13 cellular contexts compared by ENCODE assay signal in genomic region chr3:38168988-38169363, GRCh38. TPM values are rescaled to one million over a fixed set of nuclear protein-coding genes. Genes with fewer than 3 reads are reported as not detected.
A peak's percentile ranks its signal among the peaks of the same experiment; 100 is the strongest.
DNase-seq lines count a peak whose midpoint lies in the region; ATAC-seq and TF ChIP-seq lines count a peak whose summit lies in the region.
"Had no signal": no experiment of that assay in that cellular context is flagged by ENCODE, and none has a peak within 500 bp of the region (broad histone marks: within the 10 kb centered on the region; RNA-seq: fewer than 3 reads in every experiment).

No MANE protein-coding gene starts in this region.

- no peak for DNase-seq in CD14-positive monocyte (ENCODE audit: low spot score)
- DNase-seq in HFFc6 = peak; percentile 82
- no peak for DNase-seq in activated T-helper 2 cell treated with anti-CD3 and anti-CD28 coated beads, Interferon-gamma antibody, Interleukin-2, Interleukin-4, amounts not matched to agents 10 μg/mL and 5 μg/mL and 100 μg/mL, durations not matched to agents 14 hours and 24 hours and 36 hours (ENCODE audit: low spot score)
- no peak for DNase-seq in memory B cell (ENCODE audit: low spot score in 2 of 2)
- DNase-seq: activated CD4-positive, alpha-beta T cell treated with anti-CD3 and anti-CD28 coated beads, Interleukin-2, amount 10 ng/mL, durations not matched to agents 7 days and 5 days; effector CD8-positive, alpha-beta T cell; NCI-H1694; psoas muscle; substantia nigra had no signal

- H3K36me3 Mint-ChIP-seq in CD14-positive monocyte (peaks cover 21 to 24% of the 10 kb centered on the region in 2 donors), HFFc6 (ENCODE audit: low read depth) (peaks cover 21% of the 10 kb centered on the region), memory B cell (no peaks in the 10 kb centered on the region)
- H3K36me3 Mint-ChIP-seq in activated T-helper 2 cell treated with anti-CD3 and anti-CD28 coated beads, Interferon-gamma antibody, Interleukin-2, Interleukin-4, amounts not matched to agents 10 μg/mL and 5 μg/mL and 100 μg/mL, durations not matched to agents 14 hours and 24 hours and 36 hours (ENCODE audit: low read depth) = peaks cover 35% of the 10 kb centered on the region

- H3K27me3 Mint-ChIP-seq in CD14-positive monocyte (ENCODE audit: low read depth in 3 of 3) (no peaks in the 10 kb centered on the region), HFFc6 (ENCODE audit: insufficient read depth) (peaks cover 10% of the 10 kb centered on the region), memory B cell (no peaks in the 10 kb centered on the region)
- H3K27me3 Mint-ChIP-seq in activated T-helper 2 cell treated with anti-CD3 and anti-CD28 coated beads, Interferon-gamma antibody, Interleukin-2, Interleukin-4, amounts not matched to agents 10 μg/mL and 5 μg/mL and 100 μg/mL, durations not matched to agents 14 hours and 24 hours and 36 hours (ENCODE audit: low read depth) = no peaks in the 10 kb centered on the region
- H3K27me3 Mint-ChIP-seq: activated CD4-positive, alpha-beta T cell treated with anti-CD3 and anti-CD28 coated beads, Interleukin-2, amount 10 ng/mL, durations not matched to agents 7 days and 5 days had no signal

- peaks cover 60% of the 10 kb centered on the region for H3K4me1 Mint-ChIP-seq in CD14-positive monocyte
- peaks cover 83% of the 10 kb centered on the region for H3K4me1 Mint-ChIP-seq in HFFc6 (ENCODE audit: low read depth)
- peaks cover 72% of the 10 kb centered on the region for H3K4me1 Mint-ChIP-seq in activated T-helper 2 cell treated with anti-CD3 and anti-CD28 coated beads, Interferon-gamma antibody, Interleukin-2, Interleukin-4, amounts not matched to agents 10 μg/mL and 5 μg/mL and 100 μg/mL, durations not matched to agents 14 hours and 24 hours and 36 hours (ENCODE audit: low read depth)
- H3K4me1 Mint-ChIP-seq in memory B cell = peaks cover 49% of the 10 kb centered on the region

- peak overlapping the region in 6 of 7 donors; percentile 5 to 81 (median 64) for H3K27ac Mint-ChIP-seq in CD14-positive monocyte
- peak overlapping the region; percentile 100 for H3K27ac Mint-ChIP-seq in HFFc6
- peak overlapping the region; percentile 18 for H3K27ac Mint-ChIP-seq in activated T-helper 2 cell treated with anti-CD3 and anti-CD28 coated beads, Interferon-gamma antibody, Interleukin-2, Interleukin-4, amounts not matched to agents 10 μg/mL and 5 μg/mL and 100 μg/mL, durations not matched to agents 14 hours and 24 hours and 36 hours
- H3K27ac Mint-ChIP-seq in memory B cell = peak overlapping the region; percentile 50
- H3K27ac Mint-ChIP-seq: activated CD4-positive, alpha-beta T cell treated with anti-CD3 and anti-CD28 coated beads, Interleukin-2, amount 10 ng/mL, durations not matched to agents 7 days and 5 days had no signal

- ATAC-seq in memory B cell (ENCODE audit: low read depth) (no peak), GM21423 (IDR thresholded peaks at IDR 0.05; ENCODE audit: unreplicated experiment) (no peak), HG02798 (IDR thresholded peaks at IDR 0.05; ENCODE audit: poor library complexity, unreplicated experiment) (no peak), HG03175 (IDR thresholded peaks at IDR 0.05; ENCODE audit: unreplicated experiment) (no peak), GM19467 (IDR thresholded peaks at IDR 0.05; ENCODE audit: unreplicated experiment) (no peak)
- ATAC-seq: psoas muscle had no signal

- H3K9me3 Mint-ChIP-seq in CD14-positive monocyte = no peaks in the 10 kb centered on the region
- H3K9me3 Mint-ChIP-seq in HFFc6 = peaks cover 3% of the 10 kb centered on the region; the same call in 1 of the 2 replicates
- no peaks in the 10 kb centered on the region for H3K9me3 Mint-ChIP-seq in activated T-helper 2 cell treated with anti-CD3 and anti-CD28 coated beads, Interferon-gamma antibody, Interleukin-2, Interleukin-4, amounts not matched to agents 10 μg/mL and 5 μg/mL and 100 μg/mL, durations not matched to agents 14 hours and 24 hours and 36 hours
- H3K9me3 Mint-ChIP-seq in memory B cell = no peaks in the 10 kb centered on the region
- H3K9me3 Mint-ChIP-seq: activated CD4-positive, alpha-beta T cell treated with anti-CD3 and anti-CD28 coated beads, Interleukin-2, amount 10 ng/mL, durations not matched to agents 7 days and 5 days had no signal

- intact Hi-C loops in CD14-positive monocyte (cut with micrococcal nuclease) = no loop called here
- intact Hi-C loops in activated T-helper 2 cell treated with anti-CD3 and anti-CD28 coated beads, Interferon-gamma antibody, Interleukin-2, Interleukin-4, amounts not matched to agents 10 μg/mL and 5 μg/mL and 100 μg/mL, durations not matched to agents 14 hours and 24 hours and 36 hours (cut with micrococcal nuclease) = loop anchor here (5.0 to 10.0 kb wide), 2 partner anchors 88 to 264 kb away; no protein-coding TSS in a partner anchor

- TF ChIP-seq CTCF in CD14-positive monocyte (IDR thresholded peaks at IDR 0.05) (no peak), HFFc6 (IDR thresholded peaks at IDR 0.05) (no peak)

- H3K4me3 Mint-ChIP-seq in CD14-positive monocyte (no peak overlapping the region), HFFc6 (peak overlapping the region; percentile 95), memory B cell (no peak overlapping the region)
- no peak overlapping the region for H3K4me3 Mint-ChIP-seq in activated T-helper 2 cell treated with anti-CD3 and anti-CD28 coated beads, Interferon-gamma antibody, Interleukin-2, Interleukin-4, amounts not matched to agents 10 μg/mL and 5 μg/mL and 100 μg/mL, durations not matched to agents 14 hours and 24 hours and 36 hours (ENCODE audit: low read depth)
- H3K4me3 Mint-ChIP-seq: activated CD4-positive, alpha-beta T cell treated with anti-CD3 and anti-CD28 coated beads, Interleukin-2, amount 10 ng/mL, durations not matched to agents 7 days and 5 days had no signal

RNA-seq across cellular contexts. Expression of gene OXSR1, which starts 3.6 kb away (rescaled TPM):
- 10 to 100 TPM in 1 of 2 donors, 1 to 10 TPM in 1; 9.4 to 12.3 TPM for polyA plus RNA-seq in CD14-positive monocyte
- total RNA-seq in HFFc6 (2021; fragmentation: NEBNext Ultra II Directional; extraction: Animal tissue kit (Norgen Biotek cat#: 25700)) = 10 to 100 TPM; 48.5 to 54.3 (median 51.5) TPM
- total RNA-seq in activated T-helper 2 cell treated with anti-CD3 and anti-CD28 coated beads, Interferon-gamma antibody, Interleukin-2, Interleukin-4, amounts not matched to agents 10 μg/mL and 5 μg/mL and 100 μg/mL, durations not matched to agents 14 hours and 24 hours and 36 hours = 62.2 and 65.8 TPM in 2 replicates

RNA-seq across cellular contexts. Expression of gene MYD88, which starts 30.5 kb away (rescaled TPM):
- 100 to 1,000 TPM; 398 to 427 TPM for polyA plus RNA-seq in CD14-positive monocyte
- 10 to 100 TPM; 25.1 to 31.9 (median 28.4) TPM for total RNA-seq in HFFc6 (2021; fragmentation: NEBNext Ultra II Directional; extraction: Animal tissue kit (Norgen Biotek cat#: 25700))
- total RNA-seq in activated T-helper 2 cell treated with anti-CD3 and anti-CD28 coated beads, Interferon-gamma antibody, Interleukin-2, Interleukin-4, amounts not matched to agents 10 μg/mL and 5 μg/mL and 100 μg/mL, durations not matched to agents 14 hours and 24 hours and 36 hours = 36.5 and 46.5 TPM in 2 replicates

RNA-seq across cellular contexts. Expression of gene ACAA1, which starts 32.0 kb away (rescaled TPM):
- polyA plus RNA-seq in CD14-positive monocyte = 100 to 1,000 TPM; 123 to 133 TPM
- total RNA-seq in HFFc6 (2021; fragmentation: NEBNext Ultra II Directional; extraction: Animal tissue kit (Norgen Biotek cat#: 25700)) = 10 to 100 TPM; 45.1 to 60.9 (median 52.1) TPM
- 68.6 and 69.5 TPM in 2 replicates for total RNA-seq in activated T-helper 2 cell treated with anti-CD3 and anti-CD28 coated beads, Interferon-gamma antibody, Interleukin-2, Interleukin-4, amounts not matched to agents 10 μg/mL and 5 μg/mL and 100 μg/mL, durations not matched to agents 14 hours and 24 hours and 36 hours

Comparison
In these comparisons a context has a peak if more than half of its experiments do, and no peak if none do; other contexts are left out.
1. H3K27ac Mint-ChIP-seq: peak in every context shown above with its lines; median percentile 100 in HFFc6; 64 in CD14-positive monocyte; 50 in memory B cell; 18 in activated T-helper 2 cell treated with anti-CD3 and anti-CD28 coated beads, Interferon-gamma antibody, Interleukin-2, Interleukin-4, amounts not matched to agents 10 μg/mL and 5 μg/mL and 100 μg/mL, durations not matched to agents 14 hours and 24 hours and 36 hours.